ENCODE assay signal across 2 cellular contexts in the genomic region with DNA sequence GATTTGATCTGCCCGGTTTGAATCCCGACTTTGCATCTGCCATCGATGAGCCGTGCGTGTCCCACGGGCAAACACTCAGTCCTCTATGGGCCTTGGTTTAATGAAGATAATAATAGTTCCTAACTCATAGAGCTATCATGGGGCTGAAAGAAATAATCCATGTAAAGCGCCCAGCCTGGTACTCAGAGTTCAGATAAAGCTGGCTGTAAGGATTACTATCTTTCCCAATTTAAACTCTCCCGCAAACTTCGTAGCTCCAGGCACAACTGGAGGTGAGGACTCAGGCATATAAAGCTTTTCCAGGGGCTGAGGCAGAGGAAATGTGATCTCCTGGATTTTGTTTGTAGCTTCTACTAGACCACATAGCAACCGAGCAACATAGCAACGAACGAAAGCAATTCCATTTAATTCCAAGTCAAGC.
TF ChIP-seq lines count a peak whose summit lies in the region.

No MANE protein-coding gene starts in this region.

TF ChIP-seq in SK-N-SH treated with all-trans-retinoic acid at 6 μM for 48 hours, 23 proteins besides CTCF, POLR2A, EP300 and RAD21:
- TF ChIP-seq, protein P1, sequence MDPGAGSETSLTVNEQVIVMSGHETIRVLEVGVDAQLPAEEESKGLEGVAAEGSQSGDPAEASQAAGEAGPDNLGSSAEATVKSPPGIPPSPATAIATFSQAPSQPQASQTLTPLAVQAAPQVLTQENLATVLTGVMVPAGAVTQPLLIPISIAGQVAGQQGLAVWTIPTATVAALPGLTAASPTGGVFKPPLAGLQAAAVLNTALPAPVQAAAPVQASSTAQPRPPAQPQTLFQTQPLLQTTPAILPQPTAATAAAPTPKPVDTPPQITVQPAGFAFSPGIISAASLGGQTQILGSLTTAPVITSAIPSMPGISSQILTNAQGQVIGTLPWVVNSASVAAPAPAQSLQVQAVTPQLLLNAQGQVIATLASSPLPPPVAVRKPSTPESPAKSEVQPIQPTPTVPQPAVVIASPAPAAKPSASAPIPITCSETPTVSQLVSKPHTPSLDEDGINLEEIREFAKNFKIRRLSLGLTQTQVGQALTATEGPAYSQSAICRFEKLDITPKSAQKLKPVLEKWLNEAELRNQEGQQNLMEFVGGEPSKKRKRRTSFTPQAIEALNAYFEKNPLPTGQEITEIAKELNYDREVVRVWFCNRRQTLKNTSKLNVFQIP (CRISPR knock-in tag; IDR thresholded peaks at IDR 0.05; ENCODE audit: borderline replicate concordance, low read depth) = no peak
- no peak for TF ChIP-seq GLIS3 (CRISPR knock-in tag; IDR thresholded peaks at IDR 0.05)
- TF ChIP-seq CSDC2 (CRISPR knock-in tag; IDR thresholded peaks at IDR 0.05) = no peak
- TF ChIP-seq ZNF565 (CRISPR knock-in tag; conservative IDR thresholded peaks at IDR 0.05; ENCODE audit: low read depth) = no peak
- TF ChIP-seq, protein P2, sequence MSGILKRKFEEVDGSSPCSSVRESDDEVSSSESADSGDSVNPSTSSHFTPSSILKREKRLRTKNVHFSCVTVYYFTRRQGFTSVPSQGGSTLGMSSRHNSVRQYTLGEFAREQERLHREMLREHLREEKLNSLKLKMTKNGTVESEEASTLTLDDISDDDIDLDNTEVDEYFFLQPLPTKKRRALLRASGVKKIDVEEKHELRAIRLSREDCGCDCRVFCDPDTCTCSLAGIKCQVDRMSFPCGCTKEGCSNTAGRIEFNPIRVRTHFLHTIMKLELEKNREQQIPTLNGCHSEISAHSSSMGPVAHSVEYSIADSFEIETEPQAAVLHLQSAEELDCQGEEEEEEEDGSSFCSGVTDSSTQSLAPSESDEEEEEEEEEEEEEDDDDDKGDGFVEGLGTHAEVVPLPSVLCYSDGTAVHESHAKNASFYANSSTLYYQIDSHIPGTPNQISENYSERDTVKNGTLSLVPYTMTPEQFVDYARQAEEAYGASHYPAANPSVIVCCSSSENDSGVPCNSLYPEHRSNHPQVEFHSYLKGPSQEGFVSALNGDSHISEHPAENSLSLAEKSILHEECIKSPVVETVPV (CRISPR knock-in tag; IDR thresholded peaks at IDR 0.05) = no peak
- no peak for TF ChIP-seq OSR1 (CRISPR knock-in tag; IDR thresholded peaks at IDR 0.05)
- no peak for TF ChIP-seq ZNF70 (CRISPR knock-in tag; IDR thresholded peaks at IDR 0.05)
- TF ChIP-seq ZFP30 (CRISPR knock-in tag; IDR thresholded peaks at IDR 0.05) = no peak
- TF ChIP-seq, protein P3, sequence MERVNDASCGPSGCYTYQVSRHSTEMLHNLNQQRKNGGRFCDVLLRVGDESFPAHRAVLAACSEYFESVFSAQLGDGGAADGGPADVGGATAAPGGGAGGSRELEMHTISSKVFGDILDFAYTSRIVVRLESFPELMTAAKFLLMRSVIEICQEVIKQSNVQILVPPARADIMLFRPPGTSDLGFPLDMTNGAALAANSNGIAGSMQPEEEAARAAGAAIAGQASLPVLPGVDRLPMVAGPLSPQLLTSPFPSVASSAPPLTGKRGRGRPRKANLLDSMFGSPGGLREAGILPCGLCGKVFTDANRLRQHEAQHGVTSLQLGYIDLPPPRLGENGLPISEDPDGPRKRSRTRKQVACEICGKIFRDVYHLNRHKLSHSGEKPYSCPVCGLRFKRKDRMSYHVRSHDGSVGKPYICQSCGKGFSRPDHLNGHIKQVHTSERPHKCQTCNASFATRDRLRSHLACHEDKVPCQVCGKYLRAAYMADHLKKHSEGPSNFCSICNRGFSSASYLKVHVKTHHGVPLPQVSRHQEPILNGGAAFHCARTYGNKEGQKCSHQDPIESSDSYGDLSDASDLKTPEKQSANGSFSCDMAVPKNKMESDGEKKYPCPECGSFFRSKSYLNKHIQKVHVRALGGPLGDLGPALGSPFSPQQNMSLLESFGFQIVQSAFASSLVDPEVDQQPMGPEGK (CRISPR knock-in tag; IDR thresholded peaks at IDR 0.05; ENCODE audit: borderline replicate concordance) = no peak
- no peak for TF ChIP-seq ZFP3 (CRISPR knock-in tag; IDR thresholded peaks at IDR 0.05)
- TF ChIP-seq PPARA (CRISPR knock-in tag; IDR thresholded peaks at IDR 0.05; ENCODE audit: borderline replicate concordance) = no peak
- no peak for TF ChIP-seq ZC3H10 (CRISPR knock-in tag; IDR thresholded peaks at IDR 0.05)
- no peak for TF ChIP-seq BACH2 (CRISPR knock-in tag; IDR thresholded peaks at IDR 0.05; ENCODE audit: borderline replicate concordance)
- TF ChIP-seq ARNTL (CRISPR knock-in tag; IDR thresholded peaks at IDR 0.05; ENCODE audit: borderline replicate concordance, low read depth) = no peak
- TF ChIP-seq TOX (CRISPR knock-in tag; IDR thresholded peaks at IDR 0.05; ENCODE audit: borderline replicate concordance) = no peak
- TF ChIP-seq, protein P4, sequence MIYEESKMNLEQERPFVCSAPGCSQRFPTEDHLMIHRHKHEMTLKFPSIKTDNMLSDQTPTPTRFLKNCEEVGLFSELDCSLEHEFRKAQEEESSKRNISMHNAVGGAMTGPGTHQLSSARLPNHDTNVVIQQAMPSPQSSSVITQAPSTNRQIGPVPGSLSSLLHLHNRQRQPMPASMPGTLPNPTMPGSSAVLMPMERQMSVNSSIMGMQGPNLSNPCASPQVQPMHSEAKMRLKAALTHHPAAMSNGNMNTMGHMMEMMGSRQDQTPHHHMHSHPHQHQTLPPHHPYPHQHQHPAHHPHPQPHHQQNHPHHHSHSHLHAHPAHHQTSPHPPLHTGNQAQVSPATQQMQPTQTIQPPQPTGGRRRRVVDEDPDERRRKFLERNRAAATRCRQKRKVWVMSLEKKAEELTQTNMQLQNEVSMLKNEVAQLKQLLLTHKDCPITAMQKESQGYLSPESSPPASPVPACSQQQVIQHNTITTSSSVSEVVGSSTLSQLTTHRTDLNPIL (CRISPR knock-in tag; IDR thresholded peaks at IDR 0.05; ENCODE audit: low read depth) = no peak
- no peak for TF ChIP-seq RARB (CRISPR knock-in tag; IDR thresholded peaks at IDR 0.05)
- TF ChIP-seq ZNF8 (CRISPR knock-in tag; IDR thresholded peaks at IDR 0.05) = no peak
- TF ChIP-seq TCF4 (CRISPR knock-in tag; IDR thresholded peaks at IDR 0.05; ENCODE audit: borderline replicate concordance) = no peak

TF ChIP-seq in SK-N-SH, 30 proteins besides CTCF, POLR2A, EP300 and RAD21 (continued from another document):
- TF ChIP-seq, protein P5, sequence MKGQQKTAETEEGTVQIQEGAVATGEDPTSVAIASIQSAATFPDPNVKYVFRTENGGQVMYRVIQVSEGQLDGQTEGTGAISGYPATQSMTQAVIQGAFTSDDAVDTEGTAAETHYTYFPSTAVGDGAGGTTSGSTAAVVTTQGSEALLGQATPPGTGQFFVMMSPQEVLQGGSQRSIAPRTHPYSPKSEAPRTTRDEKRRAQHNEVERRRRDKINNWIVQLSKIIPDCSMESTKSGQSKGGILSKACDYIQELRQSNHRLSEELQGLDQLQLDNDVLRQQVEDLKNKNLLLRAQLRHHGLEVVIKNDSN (IDR thresholded peaks at IDR 0.05; ENCODE audit: borderline replicate concordance, low read depth) = no peak
- TF ChIP-seq RFX5 (IDR thresholded peaks at IDR 0.05; ENCODE audit: low read length) (no peak), FOXJ3 (CRISPR knock-in tag; IDR thresholded peaks at IDR 0.05) (no peak)
